20 cellular contexts compared by ENCODE assay signal in genomic region chr11:18401077-18401476, GRCh38. TPM values are rescaled to one million over a fixed set of nuclear protein-coding genes. Genes with fewer than 3 reads are reported as not detected.
"Had no signal": no experiment of that assay in that cellular context is flagged by ENCODE, and none has a peak within 500 bp of the region (broad histone marks: within the 10 kb centered on the region; RNA-seq: fewer than 3 reads in every experiment).

No MANE protein-coding gene starts in this region.

RNA-seq across cellular contexts. Expression of gene LDHC, which starts 11.0 kb away (rescaled TPM):
- total RNA-seq: activated CD4-positive, alpha-beta memory T cell treated with anti-CD3 and anti-CD28 coated beads, Interleukin-2, amount 10 ng/mL, durations not matched to agents 7 days and 5 days; activated CD4-positive, alpha-beta T cell treated with anti-CD3 and anti-CD28 coated beads for 36 hours; activated CD4-positive, alpha-beta T cell treated with anti-CD3 and anti-CD28 coated beads, Interleukin-2, amount 10 ng/mL, durations not matched to agents 7 days and 5 days; activated CD8-positive, alpha-beta T cell treated with anti-CD3 and anti-CD28 coated beads, Interleukin-2, amount 10 ng/mL, durations not matched to agents 7 days and 5 days; activated naive CD4-positive, alpha-beta T cell treated with anti-CD3 and anti-CD28 coated beads for 36 hours; activated naive CD4-positive, alpha-beta T cell treated with anti-CD3 and anti-CD28 coated beads, Interleukin-2, amount 50 U/mL, for 72 hours; activated naive CD8-positive, alpha-beta T cell treated with anti-CD3 and anti-CD28 coated beads for 36 hours; activated T-cell treated with anti-CD3 and anti-CD28 coated beads, Interleukin-2, amount 50 U/mL, for 72 hours; activated T-helper 1 cell treated with anti-CD3 and anti-CD28 coated beads, Interleukin-12 subunit alpha, Interleukin-12 subunit beta, Interleukin-2, Interleukin-4 antibody, amounts not matched to agents 30 ng/mL and 10 ng/mL and 1 ng/mL, durations not matched to agents 14 hours and 24 hours and 36 hours; astrocyte; body of pancreas; breast epithelium; cerebellum; T-helper 1 cell treated with Interleukin-12 subunit alpha and Interleukin-12 subunit beta and Interleukin-4 antibody, amounts not matched to agents 30 ng/mL and 1 ng/mL, for 36 hours had no signal

RNA-seq across cellular contexts. Expression of gene LDHAL6A, which starts 54.6 kb away (rescaled TPM):
- total RNA-seq: activated CD4-positive, alpha-beta memory T cell treated with anti-CD3 and anti-CD28 coated beads, Interleukin-2, amount 10 ng/mL, durations not matched to agents 7 days and 5 days; activated CD4-positive, alpha-beta T cell treated with anti-CD3 and anti-CD28 coated beads for 36 hours; activated CD8-positive, alpha-beta memory T cell treated with anti-CD3 and anti-CD28 coated beads, Interleukin-2, amount 10 ng/mL, durations not matched to agents 7 days and 5 days; activated CD8-positive, alpha-beta T cell treated with anti-CD3 and anti-CD28 coated beads, Interleukin-2, amount 10 ng/mL, durations not matched to agents 7 days and 5 days; activated naive CD4-positive, alpha-beta T cell treated with anti-CD3 and anti-CD28 coated beads, Interleukin-2, amount 50 U/mL, for 72 hours; activated naive CD8-positive, alpha-beta T cell treated with anti-CD3 and anti-CD28 coated beads for 36 hours; activated T-cell treated with anti-CD3 and anti-CD28 coated beads, Interleukin-2, amount 50 U/mL, for 4 hours; activated T-cell treated with anti-CD3 and anti-CD28 coated beads, Interleukin-2, amount 50 U/mL, for 72 hours; activated T-helper 1 cell treated with anti-CD3 and anti-CD28 coated beads, Interleukin-12 subunit alpha, Interleukin-12 subunit beta, Interleukin-2, Interleukin-4 antibody, amounts not matched to agents 30 ng/mL and 10 ng/mL and 1 ng/mL, durations not matched to agents 14 hours and 24 hours and 36 hours; activated T-helper 17 cell treated with anti-CD3 and anti-CD28 coated beads, Interleukin-2, amount 50 U/mL, for 72 hours; adrenal gland; aorta; astrocyte; body of pancreas; breast epithelium; cardiac septum had no signal
